ENCODE assay signal across 8 cellular contexts in the genomic region with DNA sequence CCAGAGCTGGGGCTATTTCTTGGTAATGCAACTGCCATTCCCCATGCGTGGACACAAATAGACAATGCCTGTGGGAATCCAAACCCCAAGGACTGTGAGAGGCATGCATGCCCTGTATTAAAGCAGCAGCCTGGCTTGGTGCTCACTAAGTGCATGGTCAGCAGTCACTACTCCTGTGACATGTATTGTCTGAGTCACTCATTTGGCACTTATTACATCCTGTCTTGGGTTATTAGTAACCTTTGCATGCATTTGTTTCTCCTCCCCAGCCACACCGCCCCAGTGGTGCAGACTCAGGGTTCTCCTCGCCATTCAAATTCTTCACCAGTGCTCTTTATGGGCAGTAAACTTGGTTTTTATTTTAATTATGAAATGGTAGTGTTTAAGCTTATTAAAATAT.
DNase-seq lines count a peak whose midpoint lies in the region; ATAC-seq lines count a peak whose summit lies in the region.

No MANE protein-coding gene starts in this region.

- DNase-seq in RPMI8226 (peak; percentile 93), germinal center (ENCODE audit: low spot score) (peak; percentile 22), NCI-H1092 (lab: John Stamatoyannopoulos, UW) (no peak), hypothalamus (lab: John Stamatoyannopoulos, UW) (no peak)

- ATAC-seq in GM18498 (IDR thresholded peaks at IDR 0.05; ENCODE audit: unreplicated experiment): peak; percentile 84
- peak; percentile 70 for ATAC-seq in HG02623 (IDR thresholded peaks at IDR 0.05; ENCODE audit: unreplicated experiment)
- ATAC-seq in HG02571 (IDR thresholded peaks at IDR 0.05; ENCODE audit: unreplicated experiment): no peak
- ATAC-seq in GM21723 (IDR thresholded peaks at IDR 0.05; ENCODE audit: unreplicated experiment): no peak

Comparison
In these comparisons a context has a peak if more than half of its experiments do, and no peak if none do; other contexts are left out.
1. ATAC-seq: peak in GM18498 (single experiment) and HG02623 (single experiment); none in HG02571 (single experiment) and GM21723 (single experiment).
2. DNase-seq: peak in RPMI8226 (single experiment) and germinal center (single experiment); none in NCI-H1092 (single experiment) and hypothalamus (0 of 51).